In the genomic region with DNA sequence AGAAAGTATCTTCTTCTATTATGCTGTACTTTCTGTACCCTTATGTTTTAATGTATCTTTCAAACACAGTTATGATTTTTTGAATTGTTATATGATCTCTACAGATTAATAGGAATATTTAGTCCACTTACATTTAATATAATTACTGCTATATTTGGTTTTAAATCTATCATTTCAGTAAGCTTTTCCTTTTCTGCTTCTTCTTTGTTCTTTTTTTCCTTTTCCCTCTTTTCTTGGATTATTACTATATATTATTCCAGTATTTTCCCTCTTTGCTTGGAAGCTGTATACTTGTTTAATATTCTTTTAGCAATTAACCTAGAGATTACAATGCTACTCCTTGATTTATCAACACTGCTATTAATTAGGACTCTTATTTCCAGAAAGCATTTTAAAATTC, we compare ENCODE assay signal across 43 cellular contexts. TPM values are rescaled to one million over a fixed set of nuclear protein-coding genes. Genes with fewer than 3 reads are reported as not detected.
"Had no signal": no experiment of that assay in that cellular context is flagged by ENCODE, and none has a peak within 500 bp of the region (broad histone marks: within the 10 kb centered on the region; RNA-seq: fewer than 3 reads in every experiment).

No MANE protein-coding gene starts in this region.

- H3K4me1 Mint-ChIP-seq: activated naive CD4-positive, alpha-beta T cell treated with anti-CD3 and anti-CD28 coated beads, Interleukin-2, amount 10 ng/mL, durations not matched to agents 7 days and 5 days; activated naive CD4-positive, alpha-beta T cell treated with anti-CD3 and anti-CD28 coated beads, Interleukin-2, amount 50 U/mL, for 24 hours; activated naive CD8-positive, alpha-beta T cell treated with anti-CD3 and anti-CD28 coated beads, Interleukin-2, amount 50 U/mL, for 24 hours; activated T-helper 17 cell treated with anti-CD3 and anti-CD28 coated beads, Interleukin-2, amount 50 U/mL, for 72 hours; brain had no signal

- H3K27ac Mint-ChIP-seq: activated naive CD4-positive, alpha-beta T cell treated with anti-CD3 and anti-CD28 coated beads for 36 hours; activated naive CD4-positive, alpha-beta T cell treated with anti-CD3 and anti-CD28 coated beads, Interleukin-2, amount 10 ng/mL, durations not matched to agents 7 days and 5 days; activated naive CD4-positive, alpha-beta T cell treated with anti-CD3 and anti-CD28 coated beads, Interleukin-2, amount 50 U/mL, for 24 hours; activated naive CD4-positive, alpha-beta T cell treated with anti-CD3 and anti-CD28 coated beads, Interleukin-2, amount 50 U/mL, for 72 hours; activated naive CD8-positive, alpha-beta T cell; activated naive CD8-positive, alpha-beta T cell treated with anti-CD3 and anti-CD28 coated beads for 36 hours; activated naive CD8-positive, alpha-beta T cell treated with anti-CD3 and anti-CD28 coated beads, Interleukin-2, amount 10 ng/mL, durations not matched to agents 7 days and 5 days; activated naive CD8-positive, alpha-beta T cell treated with anti-CD3 and anti-CD28 coated beads, Interleukin-2, amount 50 U/mL, for 24 hours; activated T-cell treated with anti-CD3 and anti-CD28 coated beads, Interleukin-2, amount 50 U/mL, for 24 hours; activated T-cell treated with anti-CD3 and anti-CD28 coated beads, Interleukin-2, amount 50 U/mL, for 72 hours; activated T-helper 1 cell treated with anti-CD3 and anti-CD28 coated beads, Interleukin-12 subunit alpha, Interleukin-12 subunit beta, Interleukin-2, Interleukin-4 antibody, amounts not matched to agents 30 ng/mL and 10 ng/mL and 1 ng/mL, durations not matched to agents 14 hours and 24 hours and 36 hours; activated T-helper 17 cell treated with anti-CD3 and anti-CD28 coated beads, Interleukin-2, amount 50 U/mL, for 72 hours; activated T-helper 2 cell treated with anti-CD3 and anti-CD28 coated beads, Interferon-gamma antibody, Interleukin-2, Interleukin-4, amounts not matched to agents 10 μg/mL and 5 μg/mL and 100 μg/mL, durations not matched to agents 14 hours and 24 hours and 36 hours; brain had no signal

- H3K27ac ChIP-seq: adrenal gland, ascending aorta, body of pancreas, brain microvascular endothelial cell, breast epithelium, cardiac muscle cell had no signal

- H3K9me3 Mint-ChIP-seq: activated naive CD4-positive, alpha-beta T cell treated with anti-CD3 and anti-CD28 coated beads for 36 hours; activated naive CD4-positive, alpha-beta T cell treated with anti-CD3 and anti-CD28 coated beads, Interleukin-2, amount 10 ng/mL, durations not matched to agents 7 days and 5 days; activated naive CD4-positive, alpha-beta T cell treated with anti-CD3 and anti-CD28 coated beads, Interleukin-2, amount 50 U/mL, for 24 hours; activated naive CD4-positive, alpha-beta T cell treated with anti-CD3 and anti-CD28 coated beads, Interleukin-2, amount 50 U/mL, for 72 hours; activated naive CD8-positive, alpha-beta T cell treated with anti-CD3 and anti-CD28 coated beads for 36 hours; activated naive CD8-positive, alpha-beta T cell treated with anti-CD3 and anti-CD28 coated beads, Interleukin-2, amount 10 ng/mL, durations not matched to agents 7 days and 5 days; activated naive CD8-positive, alpha-beta T cell treated with anti-CD3 and anti-CD28 coated beads, Interleukin-2, amount 50 U/mL, for 24 hours; activated T-cell treated with anti-CD3 and anti-CD28 coated beads, Interleukin-2, amount 50 U/mL, for 24 hours; activated T-cell treated with anti-CD3 and anti-CD28 coated beads, Interleukin-2, amount 50 U/mL, for 4 hours; activated T-helper 1 cell treated with anti-CD3 and anti-CD28 coated beads, Interleukin-12 subunit alpha, Interleukin-12 subunit beta, Interleukin-2, Interleukin-4 antibody, amounts not matched to agents 30 ng/mL and 10 ng/mL and 1 ng/mL, durations not matched to agents 14 hours and 24 hours and 36 hours; activated T-helper 17 cell treated with anti-CD3 and anti-CD28 coated beads, Interleukin-2, amount 50 U/mL, for 72 hours; activated T-helper 2 cell treated with anti-CD3 and anti-CD28 coated beads, Interferon-gamma antibody, Interleukin-2, Interleukin-4, amounts not matched to agents 10 μg/mL and 5 μg/mL and 100 μg/mL, durations not matched to agents 14 hours and 24 hours and 36 hours; central memory CD8-positive, alpha-beta T cell had no signal

- H3K9me3 ChIP-seq: adrenal gland, ascending aorta, body of pancreas had no signal

- H3K27me3 ChIP-seq: ascending aorta, body of pancreas, brain microvascular endothelial cell had no signal

- H3K36me3 ChIP-seq: adrenal gland, ascending aorta, brain microvascular endothelial cell, breast epithelium, cardiac muscle cell had no signal

- ATAC-seq: activated naive CD4-positive, alpha-beta T cell treated with anti-CD3 and anti-CD28 coated beads, Interleukin-2, amount 50 U/mL, for 72 hours; activated naive CD8-positive, alpha-beta T cell treated with anti-CD3 and anti-CD28 coated beads, Interleukin-2, amount 50 U/mL, for 24 hours; activated T-cell treated with anti-CD3 and anti-CD28 coated beads, Interleukin-2, amount 50 U/mL, for 4 hours; activated T-cell treated with anti-CD3 and anti-CD28 coated beads, Interleukin-2, amount 50 U/mL, for 72 hours; activated T-helper 17 cell treated with anti-CD3 and anti-CD28 coated beads, Interleukin-2, amount 50 U/mL, for 72 hours; body of pancreas had no signal

- H3K4me3 ChIP-seq: adrenal gland, ascending aorta, body of pancreas, breast epithelium, cardiac muscle cell had no signal

- FAIRE-seq: astrocyte, bronchial epithelial cell had no signal

- DNase-seq: activated effector memory CD4-positive, alpha-beta T cell treated with Interleukin-2 at 50 U/mL for 16 hours; activated gamma-delta T cell; activated gamma-delta T cell treated with Interleukin-2 at 50 U/mL for 16 hours; activated naive CD4-positive, alpha-beta T cell; activated naive CD4-positive, alpha-beta T cell treated with anti-CD3 and anti-CD28 coated beads for 36 hours; activated naive CD4-positive, alpha-beta T cell treated with anti-CD3 and anti-CD28 coated beads, Interleukin-2, amount 10 ng/mL, durations not matched to agents 7 days and 5 days; activated naive CD4-positive, alpha-beta T cell treated with anti-CD3 and anti-CD28 coated beads, Interleukin-2, amount 50 U/mL, for 16 hours; activated naive CD4-positive, alpha-beta T cell treated with Interleukin-2 at 50 U/mL for 16 hours; activated naive CD8-positive, alpha-beta T cell treated with anti-CD3 and anti-CD28 coated beads for 36 hours; activated naive CD8-positive, alpha-beta T cell treated with anti-CD3 and anti-CD28 coated beads, Interleukin-2, amount 10 ng/mL, durations not matched to agents 7 days and 5 days; activated naive CD8-positive, alpha-beta T cell treated with anti-CD3 and anti-CD28 coated beads, Interleukin-2, amount 50 U/mL, for 24 hours; activated T-cell treated with anti-CD3 and anti-CD28 coated beads for 4 hours; activated T-cell treated with anti-CD3 and anti-CD28 coated beads, Interleukin-2, amount 50 U/mL, for 1 hour; activated T-cell treated with anti-CD3 and anti-CD28 coated beads, Interleukin-2, amount 50 U/mL, for 24 hours; activated T-cell treated with anti-CD3 and anti-CD28 coated beads, Interleukin-2, amount 50 U/mL, for 4 hours; activated T-cell treated with anti-CD3 and anti-CD28 coated beads, Interleukin-2, amount 50 U/mL, for 48 hours; activated T-cell treated with anti-CD3 and anti-CD28 coated beads, Interleukin-2, amount 50 U/mL, for 72 hours; adrenal gland; amniotic stem cell; amygdala; aorta; body of pancreas; caudate nucleus; central memory CD4-positive, alpha-beta T cell; cerebellar nuclear complex had no signal

- H3K36me3 Mint-ChIP-seq: activated naive CD4-positive, alpha-beta T cell treated with anti-CD3 and anti-CD28 coated beads, Interleukin-2, amount 10 ng/mL, durations not matched to agents 7 days and 5 days; activated naive CD4-positive, alpha-beta T cell treated with anti-CD3 and anti-CD28 coated beads, Interleukin-2, amount 50 U/mL, for 24 hours; activated naive CD4-positive, alpha-beta T cell treated with anti-CD3 and anti-CD28 coated beads, Interleukin-2, amount 50 U/mL, for 72 hours; activated naive CD8-positive, alpha-beta T cell; activated naive CD8-positive, alpha-beta T cell treated with anti-CD3 and anti-CD28 coated beads for 36 hours; activated naive CD8-positive, alpha-beta T cell treated with anti-CD3 and anti-CD28 coated beads, Interleukin-2, amount 10 ng/mL, durations not matched to agents 7 days and 5 days; brain had no signal

- H3K4me3 Mint-ChIP-seq: activated naive CD4-positive, alpha-beta T cell treated with anti-CD3 and anti-CD28 coated beads for 36 hours; activated naive CD4-positive, alpha-beta T cell treated with anti-CD3 and anti-CD28 coated beads, Interleukin-2, amount 10 ng/mL, durations not matched to agents 7 days and 5 days; activated naive CD4-positive, alpha-beta T cell treated with anti-CD3 and anti-CD28 coated beads, Interleukin-2, amount 50 U/mL, for 24 hours; activated naive CD8-positive, alpha-beta T cell; activated naive CD8-positive, alpha-beta T cell treated with anti-CD3 and anti-CD28 coated beads for 36 hours; activated naive CD8-positive, alpha-beta T cell treated with anti-CD3 and anti-CD28 coated beads, Interleukin-2, amount 10 ng/mL, durations not matched to agents 7 days and 5 days; activated naive CD8-positive, alpha-beta T cell treated with anti-CD3 and anti-CD28 coated beads, Interleukin-2, amount 50 U/mL, for 24 hours; activated T-cell treated with anti-CD3 and anti-CD28 coated beads, Interleukin-2, amount 50 U/mL, for 24 hours; activated T-cell treated with anti-CD3 and anti-CD28 coated beads, Interleukin-2, amount 50 U/mL, for 4 hours; activated T-cell treated with anti-CD3 and anti-CD28 coated beads, Interleukin-2, amount 50 U/mL, for 72 hours; activated T-helper 1 cell treated with anti-CD3 and anti-CD28 coated beads, Interleukin-12 subunit alpha, Interleukin-12 subunit beta, Interleukin-2, Interleukin-4 antibody, amounts not matched to agents 30 ng/mL and 10 ng/mL and 1 ng/mL, durations not matched to agents 14 hours and 24 hours and 36 hours; activated T-helper 17 cell treated with anti-CD3 and anti-CD28 coated beads, Interleukin-2, amount 50 U/mL, for 72 hours; central memory CD8-positive, alpha-beta T cell had no signal

- H3K4me1 ChIP-seq: adrenal gland, ascending aorta, body of pancreas, breast epithelium had no signal

RNA-seq across cellular contexts. Expression of a gene that starts 13.5 kb away (rescaled TPM):
- total RNA-seq: activated naive CD4-positive, alpha-beta T cell treated with anti-CD3 and anti-CD28 coated beads for 36 hours; activated naive CD4-positive, alpha-beta T cell treated with anti-CD3 and anti-CD28 coated beads, Interleukin-2, amount 50 U/mL, for 72 hours; activated naive CD8-positive, alpha-beta T cell treated with anti-CD3 and anti-CD28 coated beads for 36 hours; activated naive CD8-positive, alpha-beta T cell treated with anti-CD3 and anti-CD28 coated beads, Interleukin-2, amount 10 ng/mL, durations not matched to agents 7 days and 5 days; activated T-cell treated with anti-CD3 and anti-CD28 coated beads, Interleukin-2, amount 50 U/mL, for 4 hours; activated T-cell treated with anti-CD3 and anti-CD28 coated beads, Interleukin-2, amount 50 U/mL, for 72 hours; activated T-helper 1 cell treated with anti-CD3 and anti-CD28 coated beads, Interleukin-12 subunit alpha, Interleukin-12 subunit beta, Interleukin-2, Interleukin-4 antibody, amounts not matched to agents 30 ng/mL and 10 ng/mL and 1 ng/mL, durations not matched to agents 14 hours and 24 hours and 36 hours; activated T-helper 17 cell treated with anti-CD3 and anti-CD28 coated beads, Interleukin-2, amount 50 U/mL, for 72 hours; activated T-helper 2 cell treated with anti-CD3 and anti-CD28 coated beads, Interferon-gamma antibody, Interleukin-2, Interleukin-4, amounts not matched to agents 10 μg/mL and 5 μg/mL and 100 μg/mL, durations not matched to agents 14 hours and 24 hours and 36 hours; adrenal gland; aorta; ascending aorta; astrocyte; body of pancreas; breast epithelium; bronchial epithelial cell; cardiac muscle cell; cardiac septum; cerebellum; chondrocyte had no signal
- polyA plus RNA-seq: adipose tissue, adrenal gland, aorta, cardiac muscle cell had no signal
